In genomic region chr14:86782092-86782580, GRCh38 we compare ENCODE assay signal across 27 cellular contexts.
"Had no signal": no experiment of that assay in that cellular context is flagged by ENCODE, and none has a peak within 500 bp of the region (broad histone marks: within the 10 kb centered on the region; RNA-seq: fewer than 3 reads in every experiment).

No MANE protein-coding gene starts in this region.

- H3K4me1 Mint-ChIP-seq: naive B cell; natural killer cell; stimulated activated naive B cell treated with anti-CD40 and anti-IgM and Interleukin-4, amounts not matched to agents 10 μg/mL and 1 μg/mL and 100 μg/mL, for 72 hours had no signal

- H3K79me2 ChIP-seq: hepatocyte, parathyroid adenoma had no signal

- H3K27me3 ChIP-seq: heart right ventricle, hepatocyte, left lung, right atrium auricular region, stomach, testis, thyroid gland, vagina had no signal

- H2AFZ ChIP-seq: hepatocyte, parathyroid adenoma had no signal

- H3K4me3 ChIP-seq: heart right ventricle, hepatocyte, left lung, lower lobe of right lung, psoas muscle, right atrium auricular region, skin epidermis, stomach, testis, thyroid gland, vagina had no signal

- H3K9me3 ChIP-seq: heart right ventricle, left lung, lower lobe of right lung, psoas muscle, right atrium auricular region, stomach, testis, thyroid gland, vagina had no signal

- H3K4me2 ChIP-seq: hepatocyte had no signal

- H3K36me3 Mint-ChIP-seq: mesothelial cell of epicardium; naive B cell; natural killer cell; stimulated activated naive B cell treated with anti-CD40 and anti-IgM and Interleukin-4, amounts not matched to agents 10 μg/mL and 1 μg/mL and 100 μg/mL, for 72 hours had no signal

- H3K27ac ChIP-seq: heart right ventricle, hepatocyte, left lung, lower lobe of right lung, parathyroid adenoma, psoas muscle, right atrium auricular region, skin epidermis, stomach, testis, thyroid gland, vagina had no signal

- DNase-seq: heart right ventricle; islet precursor cell; left lung; lower lobe of right lung; mammary epithelial cell; mesendoderm; naive B cell; natural killer cell; nucleus accumbens; psoas muscle; stimulated activated CD4-positive, alpha-beta T cell treated with anti-CD3 and anti-CD28 coated beads, Interleukin-12 subunit alpha, Interleukin-12 subunit beta, amount 100 ng/mL, for 4 hours; stimulated activated CD4-positive, alpha-beta T cell treated with anti-CD3 and anti-CD28 coated beads, Interleukin-15, amount 100 ng/mL, for 24 hours; stimulated activated CD4-positive, alpha-beta T cell treated with anti-CD3 and anti-CD28 coated beads, Interleukin-2, amount 100 ng/mL, for 24 hours; stimulated activated CD4-positive, alpha-beta T cell treated with anti-CD3 and anti-CD28 coated beads, Interleukin-4, amount 100 ng/mL, for 1 hour; stimulated activated naive B cell treated with anti-CD40 and anti-IgM and Interleukin-4, amounts not matched to agents 10 μg/mL and 1 μg/mL and 100 μg/mL, for 72 hours; stimulated activated naive CD8-positive, alpha-beta T cell treated with anti-CD3 and anti-CD28 coated beads, Interleukin-15, Interleukin-2, amounts not matched to agents 100 U/mL and 50 U/mL, for 24 hours; stomach; testis; thyroid gland; trophoblast cell had no signal

- ATAC-seq: heart right ventricle; left lung; lower lobe of right lung; natural killer cell; psoas muscle; sciatic nerve; stimulated activated naive B cell treated with anti-CD40 and anti-IgM and Interleukin-4, amounts not matched to agents 10 μg/mL and 1 μg/mL and 100 μg/mL, for 72 hours; stimulated activated naive CD8-positive, alpha-beta T cell treated with anti-CD3 and anti-CD28 coated beads, Interleukin-15, Interleukin-2, amounts not matched to agents 100 U/mL and 50 U/mL, for 24 hours had no signal

- H3K4me3 Mint-ChIP-seq: mesothelial cell of epicardium; naive B cell; natural killer cell; stimulated activated naive B cell treated with anti-CD40 and anti-IgM and Interleukin-4, amounts not matched to agents 10 μg/mL and 1 μg/mL and 100 μg/mL, for 72 hours had no signal

- H3K27me3 Mint-ChIP-seq: naive B cell; stimulated activated naive B cell treated with anti-CD40 and anti-IgM and Interleukin-4, amounts not matched to agents 10 μg/mL and 1 μg/mL and 100 μg/mL, for 72 hours had no signal

- H3K36me3 ChIP-seq: heart right ventricle, left lung, lower lobe of right lung, right atrium auricular region, stomach, thyroid gland, vagina had no signal

- H3K9ac ChIP-seq: parathyroid adenoma had no signal

- H3K27ac Mint-ChIP-seq: mesothelial cell of epicardium; naive B cell; natural killer cell; stimulated activated naive B cell treated with anti-CD40 and anti-IgM and Interleukin-4, amounts not matched to agents 10 μg/mL and 1 μg/mL and 100 μg/mL, for 72 hours had no signal

- H3K4me1 ChIP-seq: heart right ventricle, left lung, lower lobe of right lung, parathyroid adenoma, psoas muscle, right atrium auricular region, stomach, testis, vagina had no signal
